Comparison of ENCODE assay signal across 11 cellular contexts in the genomic region with DNA sequence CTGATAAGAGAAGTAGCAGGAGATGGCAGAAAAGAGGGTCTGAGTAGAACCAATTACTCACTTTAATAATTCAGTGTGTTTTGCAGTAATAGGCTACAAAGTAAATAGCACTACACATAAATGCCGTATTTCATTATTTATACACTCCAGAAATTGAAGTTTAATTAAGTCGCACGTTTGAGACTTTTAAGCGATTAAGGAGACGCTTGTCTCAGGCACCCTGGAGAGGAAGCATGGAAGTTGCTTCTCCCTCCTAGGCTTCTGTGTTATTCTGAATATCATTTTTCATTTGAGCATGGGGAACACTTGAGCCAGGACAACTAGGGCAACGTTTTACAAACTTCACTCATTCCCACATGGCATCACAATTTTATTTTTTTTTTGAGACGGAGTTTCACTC. TPM values are rescaled to one million over a fixed set of nuclear protein-coding genes. Genes with fewer than 3 reads are reported as not detected.
"Had no signal": no experiment of that assay in that cellular context is flagged by ENCODE, and none has a peak within 500 bp of the region (broad histone marks: within the 10 kb centered on the region; RNA-seq: fewer than 3 reads in every experiment).

No MANE protein-coding gene starts in this region.

- H3K4me3 ChIP-seq: GM23248, HAP-1 had no signal

- H3K36me3 Mint-ChIP-seq: IgD-negative memory B cell had no signal

- H3K36me3 ChIP-seq: HAP-1 had no signal

- H3K9me3 ChIP-seq: HAP-1 had no signal

- ATAC-seq: HCT116, HepG2 had no signal

- H3K4me1 Mint-ChIP-seq: IgD-negative memory B cell had no signal

- H3K27ac Mint-ChIP-seq: HFFc6, IgD-negative memory B cell had no signal

- H3K4me3 Mint-ChIP-seq: HFFc6, IgD-negative memory B cell had no signal

- H3K4me1 ChIP-seq: HAP-1 had no signal

- DNase-seq: GM23248, GOT3, H7, HFFc6, KBM-7 had no signal

- H3K27ac ChIP-seq: GM23248, HL-60, KMS-11 had no signal

- H3K9me3 Mint-ChIP-seq: HFFc6, IgD-negative memory B cell had no signal

RNA-seq across cellular contexts. Expression of a gene that starts 12.2 kb away (rescaled TPM):
- polyA plus RNA-seq: IgD-negative memory B cell had no signal
